In the genomic region with DNA sequence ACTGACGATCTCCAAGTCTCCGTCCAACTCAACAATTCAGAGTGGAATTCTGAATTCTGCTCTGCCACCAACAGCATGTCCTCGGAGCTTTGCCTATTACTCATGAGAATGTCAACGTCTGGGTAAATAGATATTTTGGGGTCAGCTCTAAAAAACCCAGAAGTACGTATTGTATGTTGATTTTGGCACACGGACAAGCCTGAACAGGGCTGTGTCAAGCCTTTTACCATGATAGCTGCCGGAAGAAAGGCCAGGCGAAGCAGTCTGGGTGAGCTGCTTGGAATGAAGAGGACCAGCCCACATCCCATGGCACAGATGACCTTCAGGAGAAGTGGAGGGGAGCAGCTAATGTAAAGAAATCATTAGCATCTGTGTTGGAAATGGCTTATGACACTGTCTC, we compare ENCODE assay signal across 2 cellular contexts.
TF ChIP-seq lines count a peak whose summit lies in the region.

No MANE protein-coding gene starts in this region.

TF ChIP-seq in HepG2, 621 proteins besides CTCF, POLR2A, EP300 and RAD21 (continued from another document):
- TF ChIP-seq, protein P1, sequence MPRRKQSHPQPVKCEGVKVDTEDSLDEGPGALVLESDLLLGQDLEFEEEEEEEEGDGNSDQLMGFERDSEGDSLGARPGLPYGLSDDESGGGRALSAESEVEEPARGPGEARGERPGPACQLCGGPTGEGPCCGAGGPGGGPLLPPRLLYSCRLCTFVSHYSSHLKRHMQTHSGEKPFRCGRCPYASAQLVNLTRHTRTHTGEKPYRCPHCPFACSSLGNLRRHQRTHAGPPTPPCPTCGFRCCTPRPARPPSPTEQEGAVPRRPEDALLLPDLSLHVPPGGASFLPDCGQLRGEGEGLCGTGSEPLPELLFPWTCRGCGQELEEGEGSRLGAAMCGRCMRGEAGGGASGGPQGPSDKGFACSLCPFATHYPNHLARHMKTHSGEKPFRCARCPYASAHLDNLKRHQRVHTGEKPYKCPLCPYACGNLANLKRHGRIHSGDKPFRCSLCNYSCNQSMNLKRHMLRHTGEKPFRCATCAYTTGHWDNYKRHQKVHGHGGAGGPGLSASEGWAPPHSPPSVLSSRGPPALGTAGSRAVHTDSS (CRISPR knock-in tag; conservative IDR thresholded peaks at IDR 0.05): no peak
- TF ChIP-seq ZFP41 (CRISPR knock-in tag; IDR thresholded peaks at IDR 0.05; ENCODE audit: borderline replicate concordance) (no peak), NR2F2 (IDR thresholded peaks at IDR 0.05; ENCODE audit: borderline replicate concordance, low read depth) (no peak), TARDBP (CRISPR knock-in tag; IDR thresholded peaks at IDR 0.05) (no peak), MED13 (CRISPR knock-in tag; IDR thresholded peaks at IDR 0.05) (no peak)
- TF ChIP-seq, protein P2, sequence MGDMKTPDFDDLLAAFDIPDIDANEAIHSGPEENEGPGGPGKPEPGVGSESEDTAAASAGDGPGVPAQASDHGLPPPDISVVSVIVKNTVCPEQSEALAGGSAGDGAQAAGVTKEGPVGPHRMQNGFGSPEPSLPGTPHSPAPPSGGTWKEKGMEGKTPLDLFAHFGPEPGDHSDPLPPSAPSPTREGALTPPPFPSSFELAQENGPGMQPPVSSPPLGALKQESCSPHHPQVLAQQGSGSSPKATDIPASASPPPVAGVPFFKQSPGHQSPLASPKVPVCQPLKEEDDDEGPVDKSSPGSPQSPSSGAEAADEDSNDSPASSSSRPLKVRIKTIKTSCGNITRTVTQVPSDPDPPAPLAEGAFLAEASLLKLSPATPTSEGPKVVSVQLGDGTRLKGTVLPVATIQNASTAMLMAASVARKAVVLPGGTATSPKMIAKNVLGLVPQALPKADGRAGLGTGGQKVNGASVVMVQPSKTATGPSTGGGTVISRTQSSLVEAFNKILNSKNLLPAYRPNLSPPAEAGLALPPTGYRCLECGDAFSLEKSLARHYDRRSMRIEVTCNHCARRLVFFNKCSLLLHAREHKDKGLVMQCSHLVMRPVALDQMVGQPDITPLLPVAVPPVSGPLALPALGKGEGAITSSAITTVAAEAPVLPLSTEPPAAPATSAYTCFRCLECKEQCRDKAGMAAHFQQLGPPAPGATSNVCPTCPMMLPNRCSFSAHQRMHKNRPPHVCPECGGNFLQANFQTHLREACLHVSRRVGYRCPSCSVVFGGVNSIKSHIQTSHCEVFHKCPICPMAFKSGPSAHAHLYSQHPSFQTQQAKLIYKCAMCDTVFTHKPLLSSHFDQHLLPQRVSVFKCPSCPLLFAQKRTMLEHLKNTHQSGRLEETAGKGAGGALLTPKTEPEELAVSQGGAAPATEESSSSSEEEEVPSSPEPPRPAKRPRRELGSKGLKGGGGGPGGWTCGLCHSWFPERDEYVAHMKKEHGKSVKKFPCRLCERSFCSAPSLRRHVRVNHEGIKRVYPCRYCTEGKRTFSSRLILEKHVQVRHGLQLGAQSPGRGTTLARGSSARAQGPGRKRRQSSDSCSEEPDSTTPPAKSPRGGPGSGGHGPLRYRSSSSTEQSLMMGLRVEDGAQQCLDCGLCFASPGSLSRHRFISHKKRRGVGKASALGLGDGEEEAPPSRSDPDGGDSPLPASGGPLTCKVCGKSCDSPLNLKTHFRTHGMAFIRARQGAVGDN (CRISPR knock-in tag; IDR thresholded peaks at IDR 0.05): no peak
- TF ChIP-seq, protein P3, sequence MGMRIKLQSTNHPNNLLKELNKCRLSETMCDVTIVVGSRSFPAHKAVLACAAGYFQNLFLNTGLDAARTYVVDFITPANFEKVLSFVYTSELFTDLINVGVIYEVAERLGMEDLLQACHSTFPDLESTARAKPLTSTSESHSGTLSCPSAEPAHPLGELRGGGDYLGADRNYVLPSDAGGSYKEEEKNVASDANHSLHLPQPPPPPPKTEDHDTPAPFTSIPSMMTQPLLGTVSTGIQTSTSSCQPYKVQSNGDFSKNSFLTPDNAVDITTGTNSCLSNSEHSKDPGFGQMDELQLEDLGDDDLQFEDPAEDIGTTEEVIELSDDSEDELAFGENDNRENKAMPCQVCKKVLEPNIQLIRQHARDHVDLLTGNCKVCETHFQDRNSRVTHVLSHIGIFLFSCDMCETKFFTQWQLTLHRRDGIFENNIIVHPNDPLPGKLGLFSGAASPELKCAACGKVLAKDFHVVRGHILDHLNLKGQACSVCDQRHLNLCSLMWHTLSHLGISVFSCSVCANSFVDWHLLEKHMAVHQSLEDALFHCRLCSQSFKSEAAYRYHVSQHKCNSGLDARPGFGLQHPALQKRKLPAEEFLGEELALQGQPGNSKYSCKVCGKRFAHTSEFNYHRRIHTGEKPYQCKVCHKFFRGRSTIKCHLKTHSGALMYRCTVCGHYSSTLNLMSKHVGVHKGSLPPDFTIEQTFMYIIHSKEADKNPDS (CRISPR knock-in tag; IDR thresholded peaks at IDR 0.05): no peak

TF ChIP-seq in SK-N-SH treated with all-trans-retinoic acid at 6 μM for 48 hours, 23 proteins besides CTCF, POLR2A, EP300 and RAD21 (continued from another document):
- TF ChIP-seq, protein P4, sequence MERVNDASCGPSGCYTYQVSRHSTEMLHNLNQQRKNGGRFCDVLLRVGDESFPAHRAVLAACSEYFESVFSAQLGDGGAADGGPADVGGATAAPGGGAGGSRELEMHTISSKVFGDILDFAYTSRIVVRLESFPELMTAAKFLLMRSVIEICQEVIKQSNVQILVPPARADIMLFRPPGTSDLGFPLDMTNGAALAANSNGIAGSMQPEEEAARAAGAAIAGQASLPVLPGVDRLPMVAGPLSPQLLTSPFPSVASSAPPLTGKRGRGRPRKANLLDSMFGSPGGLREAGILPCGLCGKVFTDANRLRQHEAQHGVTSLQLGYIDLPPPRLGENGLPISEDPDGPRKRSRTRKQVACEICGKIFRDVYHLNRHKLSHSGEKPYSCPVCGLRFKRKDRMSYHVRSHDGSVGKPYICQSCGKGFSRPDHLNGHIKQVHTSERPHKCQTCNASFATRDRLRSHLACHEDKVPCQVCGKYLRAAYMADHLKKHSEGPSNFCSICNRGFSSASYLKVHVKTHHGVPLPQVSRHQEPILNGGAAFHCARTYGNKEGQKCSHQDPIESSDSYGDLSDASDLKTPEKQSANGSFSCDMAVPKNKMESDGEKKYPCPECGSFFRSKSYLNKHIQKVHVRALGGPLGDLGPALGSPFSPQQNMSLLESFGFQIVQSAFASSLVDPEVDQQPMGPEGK (CRISPR knock-in tag; IDR thresholded peaks at IDR 0.05; ENCODE audit: borderline replicate concordance): no peak
- no peak for TF ChIP-seq ZC3H10 (CRISPR knock-in tag; IDR thresholded peaks at IDR 0.05)
- TF ChIP-seq, protein P5, sequence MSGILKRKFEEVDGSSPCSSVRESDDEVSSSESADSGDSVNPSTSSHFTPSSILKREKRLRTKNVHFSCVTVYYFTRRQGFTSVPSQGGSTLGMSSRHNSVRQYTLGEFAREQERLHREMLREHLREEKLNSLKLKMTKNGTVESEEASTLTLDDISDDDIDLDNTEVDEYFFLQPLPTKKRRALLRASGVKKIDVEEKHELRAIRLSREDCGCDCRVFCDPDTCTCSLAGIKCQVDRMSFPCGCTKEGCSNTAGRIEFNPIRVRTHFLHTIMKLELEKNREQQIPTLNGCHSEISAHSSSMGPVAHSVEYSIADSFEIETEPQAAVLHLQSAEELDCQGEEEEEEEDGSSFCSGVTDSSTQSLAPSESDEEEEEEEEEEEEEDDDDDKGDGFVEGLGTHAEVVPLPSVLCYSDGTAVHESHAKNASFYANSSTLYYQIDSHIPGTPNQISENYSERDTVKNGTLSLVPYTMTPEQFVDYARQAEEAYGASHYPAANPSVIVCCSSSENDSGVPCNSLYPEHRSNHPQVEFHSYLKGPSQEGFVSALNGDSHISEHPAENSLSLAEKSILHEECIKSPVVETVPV (CRISPR knock-in tag; IDR thresholded peaks at IDR 0.05): no peak
- TF ChIP-seq BACH2 (CRISPR knock-in tag; IDR thresholded peaks at IDR 0.05; ENCODE audit: borderline replicate concordance): no peak
- TF ChIP-seq, protein P6, sequence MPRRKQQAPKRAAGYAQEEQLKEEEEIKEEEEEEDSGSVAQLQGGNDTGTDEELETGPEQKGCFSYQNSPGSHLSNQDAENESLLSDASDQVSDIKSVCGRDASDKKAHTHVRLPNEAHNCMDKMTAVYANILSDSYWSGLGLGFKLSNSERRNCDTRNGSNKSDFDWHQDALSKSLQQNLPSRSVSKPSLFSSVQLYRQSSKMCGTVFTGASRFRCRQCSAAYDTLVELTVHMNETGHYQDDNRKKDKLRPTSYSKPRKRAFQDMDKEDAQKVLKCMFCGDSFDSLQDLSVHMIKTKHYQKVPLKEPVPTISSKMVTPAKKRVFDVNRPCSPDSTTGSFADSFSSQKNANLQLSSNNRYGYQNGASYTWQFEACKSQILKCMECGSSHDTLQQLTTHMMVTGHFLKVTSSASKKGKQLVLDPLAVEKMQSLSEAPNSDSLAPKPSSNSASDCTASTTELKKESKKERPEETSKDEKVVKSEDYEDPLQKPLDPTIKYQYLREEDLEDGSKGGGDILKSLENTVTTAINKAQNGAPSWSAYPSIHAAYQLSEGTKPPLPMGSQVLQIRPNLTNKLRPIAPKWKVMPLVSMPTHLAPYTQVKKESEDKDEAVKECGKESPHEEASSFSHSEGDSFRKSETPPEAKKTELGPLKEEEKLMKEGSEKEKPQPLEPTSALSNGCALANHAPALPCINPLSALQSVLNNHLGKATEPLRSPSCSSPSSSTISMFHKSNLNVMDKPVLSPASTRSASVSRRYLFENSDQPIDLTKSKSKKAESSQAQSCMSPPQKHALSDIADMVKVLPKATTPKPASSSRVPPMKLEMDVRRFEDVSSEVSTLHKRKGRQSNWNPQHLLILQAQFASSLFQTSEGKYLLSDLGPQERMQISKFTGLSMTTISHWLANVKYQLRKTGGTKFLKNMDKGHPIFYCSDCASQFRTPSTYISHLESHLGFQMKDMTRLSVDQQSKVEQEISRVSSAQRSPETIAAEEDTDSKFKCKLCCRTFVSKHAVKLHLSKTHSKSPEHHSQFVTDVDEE (CRISPR knock-in tag; IDR thresholded peaks at IDR 0.05): no peak
- TF ChIP-seq, protein P7, sequence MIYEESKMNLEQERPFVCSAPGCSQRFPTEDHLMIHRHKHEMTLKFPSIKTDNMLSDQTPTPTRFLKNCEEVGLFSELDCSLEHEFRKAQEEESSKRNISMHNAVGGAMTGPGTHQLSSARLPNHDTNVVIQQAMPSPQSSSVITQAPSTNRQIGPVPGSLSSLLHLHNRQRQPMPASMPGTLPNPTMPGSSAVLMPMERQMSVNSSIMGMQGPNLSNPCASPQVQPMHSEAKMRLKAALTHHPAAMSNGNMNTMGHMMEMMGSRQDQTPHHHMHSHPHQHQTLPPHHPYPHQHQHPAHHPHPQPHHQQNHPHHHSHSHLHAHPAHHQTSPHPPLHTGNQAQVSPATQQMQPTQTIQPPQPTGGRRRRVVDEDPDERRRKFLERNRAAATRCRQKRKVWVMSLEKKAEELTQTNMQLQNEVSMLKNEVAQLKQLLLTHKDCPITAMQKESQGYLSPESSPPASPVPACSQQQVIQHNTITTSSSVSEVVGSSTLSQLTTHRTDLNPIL (CRISPR knock-in tag; IDR thresholded peaks at IDR 0.05; ENCODE audit: low read depth): no peak
